ENCODE assay signal across 14 cellular contexts in genomic region chr2:136132840-136133570, GRCh38. TPM values are rescaled to one million over a fixed set of nuclear protein-coding genes. Genes with fewer than 3 reads are reported as not detected.
A peak's percentile ranks its signal among the peaks of the same experiment; 100 is the strongest.
DNase-seq lines count a peak whose midpoint lies in the region; ATAC-seq and TF ChIP-seq lines count a peak whose summit lies in the region.
"Had no signal": no experiment of that assay in that cellular context is flagged by ENCODE, and none has a peak within 500 bp of the region (broad histone marks: within the 10 kb centered on the region; RNA-seq: fewer than 3 reads in every experiment).

No MANE protein-coding gene starts in this region.

- H3K4me3 Mint-ChIP-seq in activated T-cell treated with anti-CD3 and anti-CD28 coated beads, Interleukin-2, amount 50 U/mL, for 72 hours, result peak overlapping the region; percentile 76 to 92
- peak overlapping the region; percentile 61 to 78 for H3K4me3 Mint-ChIP-seq in effector memory CD8-positive, alpha-beta T cell

- H3K36me3 ChIP-seq in SU-DHL-6 (ENCODE audit: low read length), result no peaks in the 10 kb centered on the region
- H3K36me3 ChIP-seq in upper lobe of left lung, result no peaks in the 10 kb centered on the region
- H3K36me3 ChIP-seq: uterus had no signal

- no peaks in the 10 kb centered on the region for H3K79me2 ChIP-seq in SU-DHL-6 (ENCODE audit: insufficient read depth, low read length)

- peak overlapping the region; percentile 82 for H3K4me2 ChIP-seq in SU-DHL-6 (ENCODE audit: low read depth, low read length, poor library complexity, severe bottlenecking)

- peaks cover 1 to 5% of the 10 kb centered on the region in 2 donors for H3K36me3 Mint-ChIP-seq in activated T-cell treated with anti-CD3 and anti-CD28 coated beads, Interleukin-2, amount 50 U/mL, for 72 hours (ENCODE audit: insufficient read depth in 2 of 2)
- peaks cover 78% of the 10 kb centered on the region for H3K36me3 Mint-ChIP-seq in effector memory CD8-positive, alpha-beta T cell (ENCODE audit: insufficient read depth)

- H3K27ac ChIP-seq in SU-DHL-6 (ENCODE audit: low read depth, low read length) (peak overlapping the region; percentile 100), upper lobe of left lung (peak overlapping the region in 3 of 4 donors; percentile 33 to 78 (median 68))
- H3K27ac ChIP-seq: uterus had no signal

- H3K9me2 ChIP-seq in SU-DHL-6 (replicated peaks; ENCODE audit: insufficient read depth, low read length), result no peaks in the 10 kb centered on the region

- no peaks in the 10 kb centered on the region for H3K27me3 ChIP-seq in SU-DHL-6 (ENCODE audit: low read length)
- H3K27me3 ChIP-seq in upper lobe of left lung, result no peaks in the 10 kb centered on the region
- H3K27me3 ChIP-seq: uterus had no signal

- peak; percentile 20 to 25 for ATAC-seq in activated T-cell treated with anti-CD3 and anti-CD28 coated beads, Interleukin-2, amount 50 U/mL, for 72 hours (replicated peaks in 1 of 2)
- ATAC-seq in effector memory CD8-positive, alpha-beta T cell (replicated peaks), result no peak
- no peak for ATAC-seq in upper lobe of left lung (ENCODE audit: low FRiP score in 2 of 2)
- no peak for ATAC-seq in GM21576 (IDR thresholded peaks at IDR 0.05; ENCODE audit: unreplicated experiment)

- H2AFZ ChIP-seq in SU-DHL-6 (ENCODE audit: low read depth, low read length, severe bottlenecking), result no peak overlapping the region

- no peak for TF ChIP-seq EP300 in upper lobe of left lung (IDR thresholded peaks at IDR 0.05)

- H4K20me1 ChIP-seq in SU-DHL-6 (ENCODE audit: low read depth, low read length), result no peaks in the 10 kb centered on the region

- TF ChIP-seq POLR2A in upper lobe of left lung (IDR thresholded peaks at IDR 0.05), result no peak

- peaks cover 22% of the 10 kb centered on the region for H3K27me3 Mint-ChIP-seq in activated T-cell treated with anti-CD3 and anti-CD28 coated beads, Interleukin-2, amount 50 U/mL, for 72 hours (ENCODE audit: low read depth)
- H3K27me3 Mint-ChIP-seq in effector memory CD8-positive, alpha-beta T cell, result no peaks in the 10 kb centered on the region

- H3K9me3 ChIP-seq in SU-DHL-6 (ENCODE audit: insufficient read depth, low read length) (no peaks in the 10 kb centered on the region), upper lobe of left lung (no peaks in the 10 kb centered on the region)
- H3K9me3 ChIP-seq: uterus had no signal

- peak overlapping the region; percentile 62 for H3K9ac ChIP-seq in SU-DHL-6 (ENCODE audit: low read length)

- peaks cover 54% of the 10 kb centered on the region for H3F3A ChIP-seq in SU-DHL-6 (ENCODE audit: insufficient read depth)

- H3K9me3 Mint-ChIP-seq in activated T-cell treated with anti-CD3 and anti-CD28 coated beads, Interleukin-2, amount 50 U/mL, for 72 hours, result peaks cover 0 to 2% of the 10 kb centered on the region in 2 donors
- peaks cover 0 to 1% of the 10 kb centered on the region in 2 donors for H3K9me3 Mint-ChIP-seq in effector memory CD8-positive, alpha-beta T cell

- peak overlapping the region; percentile 87 for H3K27ac Mint-ChIP-seq in activated T-cell treated with anti-CD3 and anti-CD28 coated beads, Interleukin-2, amount 50 U/mL, for 72 hours
- peak overlapping the region; percentile 96 to 99 for H3K27ac Mint-ChIP-seq in effector memory CD8-positive, alpha-beta T cell

- 100% methylated on average over 1 of the region's 1 CpG; no CpG with 5 or more reads in 1 of the 2 donors for WGBS in upper lobe of left lung, 2 donors

- no peak for TF ChIP-seq CTCF in SU-DHL-6 (IDR thresholded peaks at IDR 0.05; ENCODE audit: insufficient read depth, low read length, poor library complexity, severe bottlenecking)
- no peak for TF ChIP-seq CTCF in upper lobe of left lung (IDR thresholded peaks at IDR 0.05)

- H3K4me1 ChIP-seq in upper lobe of left lung, result peaks cover 3 to 29% (median 12%) of the 10 kb centered on the region in 4 donors
- H3K4me1 ChIP-seq: uterus had no signal

- no peak overlapping the region for H3K4me3 ChIP-seq in SU-DHL-6 (ENCODE audit: insufficient read depth, low read length, poor library complexity, severe bottlenecking)
- H3K4me3 ChIP-seq in upper lobe of left lung, result no peak overlapping the region
- H3K4me3 ChIP-seq: uterus had no signal

- peaks cover 100% of the 10 kb centered on the region for H3K4me1 Mint-ChIP-seq in activated T-cell treated with anti-CD3 and anti-CD28 coated beads, Interleukin-2, amount 50 U/mL, for 72 hours (ENCODE audit: low read depth)
- H3K4me1 Mint-ChIP-seq in effector memory CD8-positive, alpha-beta T cell (ENCODE audit: low read depth in 2 of 2), result peaks cover 86 to 87% of the 10 kb centered on the region in 2 donors

- peak; percentile 43 to 44 for DNase-seq in activated T-cell treated with anti-CD3 and anti-CD28 coated beads, Interleukin-2, amount 50 U/mL, for 72 hours
- DNase-seq in activated T-cell treated with anti-CD3 and anti-CD28 coated beads, Interleukin-2, amount 50 U/mL, for 1 hour, result no peak
- DNase-seq in effector memory CD8-positive, alpha-beta T cell, result no peak
- DNase-seq in upper lobe of left lung (no peak), SHP77 (lab: John Stamatoyannopoulos, UW) (no peak), NAMALWA (ENCODE audit: low spot score) (no peak)
- DNase-seq: effector CD8-positive, alpha-beta T cell; HCEC 1CT; NCI-H1105; NCI-H345; uterus had no signal

RNA-seq across cellular contexts. Expression of gene CXCR4, which starts 15.1 kb away (rescaled TPM):
- 100 to 1,000 TPM; 221 to 338 TPM for total RNA-seq in activated T-cell treated with anti-CD3 and anti-CD28 coated beads, Interleukin-2, amount 50 U/mL, for 72 hours
- total RNA-seq in upper lobe of left lung, result 10 to 100 TPM; 27.3 to 71.2 (median 56.6) TPM
- total RNA-seq: fibroblast of villous mesenchyme had no signal

Comparison
In these comparisons a context has a peak if more than half of its experiments do, and no peak if none do; other contexts are left out.
1. DNase-seq: peak in activated T-cell treated with anti-CD3 and anti-CD28 coated beads, Interleukin-2, amount 50 U/mL, for 72 hours (2 of 2); none in activated T-cell treated with anti-CD3 and anti-CD28 coated beads, Interleukin-2, amount 50 U/mL, for 1 hour (single experiment), effector memory CD8-positive, alpha-beta T cell (0 of 3), upper lobe of left lung (0 of 2), SHP77 (0 of 2) and NAMALWA (single experiment).
2. ATAC-seq: peak in activated T-cell treated with anti-CD3 and anti-CD28 coated beads, Interleukin-2, amount 50 U/mL, for 72 hours (2 of 2); none in effector memory CD8-positive, alpha-beta T cell (single experiment), upper lobe of left lung (0 of 2) and GM21576 (single experiment).